In the genomic region with DNA sequence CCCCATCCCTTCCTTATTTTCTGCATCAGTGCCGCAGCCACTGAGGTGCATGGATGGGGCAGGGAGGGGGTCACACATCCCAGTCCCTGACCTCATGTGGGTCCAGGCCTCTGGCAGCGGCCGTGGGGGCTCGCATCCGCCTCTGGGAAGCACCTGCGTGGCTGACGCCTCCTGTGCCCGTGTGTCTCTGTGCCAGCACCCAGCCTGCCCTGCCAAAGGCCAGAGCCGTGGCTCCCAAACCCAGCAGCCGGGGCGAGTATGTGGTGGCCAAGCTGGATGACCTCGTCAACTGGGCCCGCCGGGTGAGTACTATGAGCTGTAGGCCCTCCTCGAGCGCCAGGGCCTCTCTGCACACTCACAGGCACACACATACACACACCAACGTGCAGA, we compare ENCODE assay signal across 1 cellular context.
TF ChIP-seq lines count a peak whose summit lies in the region.

No MANE protein-coding gene starts in this region.

TF ChIP-seq in HepG2, 621 proteins besides CTCF, POLR2A, EP300 and RAD21:
- TF ChIP-seq ZNF337 (CRISPR knock-in tag; IDR thresholded peaks at IDR 0.05; ENCODE audit: borderline replicate concordance, low read depth) (no peak), SIX4 (CRISPR knock-in tag; IDR thresholded peaks at IDR 0.05) (no peak), RBFOX2 (IDR thresholded peaks at IDR 0.05; ENCODE audit: low read depth, low read length) (0 out of 2 replicates have a peak, but pooled peaks have one; percentile 4)
